Comparison of ENCODE assay signal across 15 cellular contexts in genomic region chr1:151920147-151920546, GRCh38. TPM values are rescaled to one million over a fixed set of nuclear protein-coding genes. Genes with fewer than 3 reads are reported as not detected.
DNase-seq lines count a peak whose midpoint lies in the region; ATAC-seq and TF ChIP-seq lines count a peak whose summit lies in the region.
"Had no signal": no experiment of that assay in that cellular context is flagged by ENCODE, and none has a peak within 500 bp of the region (broad histone marks: within the 10 kb centered on the region; RNA-seq: fewer than 3 reads in every experiment).

No MANE protein-coding gene starts in this region.

- H3K36me3 Mint-ChIP-seq in CD4-positive, alpha-beta T cell (ENCODE audit: low read depth) = no peaks in the 10 kb centered on the region
- H3K36me3 Mint-ChIP-seq in activated naive CD8-positive, alpha-beta T cell treated with anti-CD3 and anti-CD28 coated beads, Interleukin-2, amount 50 U/mL, for 24 hours (ENCODE audit: low read depth) = no peaks in the 10 kb centered on the region
- H3K36me3 Mint-ChIP-seq in activated T-helper 1 cell treated with anti-CD3 and anti-CD28 coated beads, Interleukin-12 subunit alpha, Interleukin-12 subunit beta, Interleukin-2, Interleukin-4 antibody, amounts not matched to agents 30 ng/mL and 10 ng/mL and 1 ng/mL, durations not matched to agents 14 hours and 24 hours and 36 hours (ENCODE audit: low read depth) = peaks cover 1% of the 10 kb centered on the region

- peak; percentile 37 for TF ChIP-seq POLR2A in GM19099 (IDR thresholded peaks at IDR 0.05; ENCODE audit: extremely low read depth, insufficient read length, low read depth)

- peak; percentile 17 for ATAC-seq in CD4-positive, alpha-beta T cell (ENCODE audit: poor library complexity)
- no peak for ATAC-seq in activated naive CD8-positive, alpha-beta T cell treated with anti-CD3 and anti-CD28 coated beads, Interleukin-2, amount 50 U/mL, for 24 hours
- ATAC-seq in GM18868 (IDR thresholded peaks at IDR 0.05; ENCODE audit: unreplicated experiment) = no peak
- ATAC-seq: left lobe of liver had no signal

- H3K9me3 Mint-ChIP-seq in CD4-positive, alpha-beta T cell = no peaks in the 10 kb centered on the region
- no peaks in the 10 kb centered on the region for H3K9me3 Mint-ChIP-seq in activated naive CD8-positive, alpha-beta T cell treated with anti-CD3 and anti-CD28 coated beads, Interleukin-2, amount 50 U/mL, for 24 hours
- H3K9me3 Mint-ChIP-seq in activated T-helper 1 cell treated with anti-CD3 and anti-CD28 coated beads, Interleukin-12 subunit alpha, Interleukin-12 subunit beta, Interleukin-2, Interleukin-4 antibody, amounts not matched to agents 30 ng/mL and 10 ng/mL and 1 ng/mL, durations not matched to agents 14 hours and 24 hours and 36 hours = no peaks in the 10 kb centered on the region

- no peak overlapping the region for H3K27ac ChIP-seq in CD4-positive, alpha-beta T cell (ENCODE audit: low read depth, low read length)

- POLR2A ChIA-PET in CD4-positive, alpha-beta T cell (lab: Charles Lee) = interaction anchor here (0.8 kb wide), 1 partner anchor 15 kb away, joined by 3 read pairs; no protein-coding TSS in a partner anchor

- H3K9me3 ChIP-seq in CD4-positive, alpha-beta T cell (ENCODE audit: control insufficient read depth, low read length) = no peaks in the 10 kb centered on the region

- DNase-seq in CD4-positive, alpha-beta T cell = no peak
- DNase-seq in NOMO-1 (lab: John Stamatoyannopoulos, UW; ENCODE audit: unreplicated experiment in 2 of 2) (peak; percentile 72 to 92), LoVo (ENCODE audit: low spot score) (no peak)
- no peak for DNase-seq in activated naive CD8-positive, alpha-beta T cell treated with anti-CD3 and anti-CD28 coated beads, Interleukin-2, amount 50 U/mL, for 24 hours
- no peak for DNase-seq in activated T-helper 1 cell treated with anti-CD3 and anti-CD28 coated beads, Interleukin-12 subunit alpha, Interleukin-12 subunit beta, Interleukin-2, Interleukin-4 antibody, amounts not matched to agents 30 ng/mL and 10 ng/mL and 1 ng/mL, durations not matched to agents 14 hours and 24 hours and 36 hours (ENCODE audit: low spot score)
- DNase-seq in central memory CD4-positive, alpha-beta T cell = no peak
- DNase-seq: activated CD8-positive, alpha-beta memory T cell treated with anti-CD3 and anti-CD28 coated beads for 24 hours; activated effector memory CD4-positive, alpha-beta T cell treated with anti-CD3 and anti-CD28 coated beads, Interleukin-2, amount 50 U/mL, for 16 hours; NCI-H1436; NCI-H446; Right ventricle myocardium superior had no signal

- H3K4me3 Mint-ChIP-seq in CD4-positive, alpha-beta T cell = no peak overlapping the region
- H3K4me3 Mint-ChIP-seq in activated naive CD8-positive, alpha-beta T cell treated with anti-CD3 and anti-CD28 coated beads, Interleukin-2, amount 50 U/mL, for 24 hours = no peak overlapping the region
- H3K4me3 Mint-ChIP-seq in activated T-helper 1 cell treated with anti-CD3 and anti-CD28 coated beads, Interleukin-12 subunit alpha, Interleukin-12 subunit beta, Interleukin-2, Interleukin-4 antibody, amounts not matched to agents 30 ng/mL and 10 ng/mL and 1 ng/mL, durations not matched to agents 14 hours and 24 hours and 36 hours = no peak overlapping the region

- CTCF ChIA-PET in CD4-positive, alpha-beta T cell (lab: Charles Lee) = interaction anchor here (0.6 to 1.9 kb wide), 2 partner anchors 81 to 416 kb away, joined by 3 to 4 read pairs; no protein-coding TSS in a partner anchor

- no peak for TF ChIP-seq CTCF in CD4-positive, alpha-beta T cell (IDR thresholded peaks at IDR 0.05)

- no peaks in the 10 kb centered on the region for H3K27me3 ChIP-seq in CD4-positive, alpha-beta T cell (ENCODE audit: control insufficient read depth, insufficient read depth, low read length)

- intact Hi-C loops in CD4-positive, alpha-beta T cell (cut with DNase I, micrococcal nuclease) = no loop called here
- intact Hi-C loops in activated T-helper 1 cell treated with anti-CD3 and anti-CD28 coated beads, Interleukin-12 subunit alpha, Interleukin-12 subunit beta, Interleukin-2, Interleukin-4 antibody, amounts not matched to agents 30 ng/mL and 10 ng/mL and 1 ng/mL, durations not matched to agents 14 hours and 24 hours and 36 hours (cut with micrococcal nuclease) = no loop called here

- H3K4me1 Mint-ChIP-seq in CD4-positive, alpha-beta T cell (ENCODE audit: low read depth) = peaks cover 20% of the 10 kb centered on the region
- peaks cover 17% of the 10 kb centered on the region for H3K4me1 Mint-ChIP-seq in activated naive CD8-positive, alpha-beta T cell treated with anti-CD3 and anti-CD28 coated beads, Interleukin-2, amount 50 U/mL, for 24 hours
- peaks cover 12% of the 10 kb centered on the region for H3K4me1 Mint-ChIP-seq in activated T-helper 1 cell treated with anti-CD3 and anti-CD28 coated beads, Interleukin-12 subunit alpha, Interleukin-12 subunit beta, Interleukin-2, Interleukin-4 antibody, amounts not matched to agents 30 ng/mL and 10 ng/mL and 1 ng/mL, durations not matched to agents 14 hours and 24 hours and 36 hours (ENCODE audit: low read depth)

- no peaks in the 10 kb centered on the region for H3K27me3 Mint-ChIP-seq in CD4-positive, alpha-beta T cell
- H3K27me3 Mint-ChIP-seq in activated naive CD8-positive, alpha-beta T cell treated with anti-CD3 and anti-CD28 coated beads, Interleukin-2, amount 50 U/mL, for 24 hours = no peaks in the 10 kb centered on the region
- H3K27me3 Mint-ChIP-seq in activated T-helper 1 cell treated with anti-CD3 and anti-CD28 coated beads, Interleukin-12 subunit alpha, Interleukin-12 subunit beta, Interleukin-2, Interleukin-4 antibody, amounts not matched to agents 30 ng/mL and 10 ng/mL and 1 ng/mL, durations not matched to agents 14 hours and 24 hours and 36 hours (ENCODE audit: insufficient read depth) = peaks cover 8% of the 10 kb centered on the region

- peak overlapping the region; percentile 15 for H3K27ac Mint-ChIP-seq in CD4-positive, alpha-beta T cell
- peak overlapping the region; percentile 33 for H3K27ac Mint-ChIP-seq in activated naive CD8-positive, alpha-beta T cell treated with anti-CD3 and anti-CD28 coated beads, Interleukin-2, amount 50 U/mL, for 24 hours
- no peak overlapping the region for H3K27ac Mint-ChIP-seq in activated T-helper 1 cell treated with anti-CD3 and anti-CD28 coated beads, Interleukin-12 subunit alpha, Interleukin-12 subunit beta, Interleukin-2, Interleukin-4 antibody, amounts not matched to agents 30 ng/mL and 10 ng/mL and 1 ng/mL, durations not matched to agents 14 hours and 24 hours and 36 hours
- H3K27ac Mint-ChIP-seq: progenitor cell of endocrine pancreas had no signal

RNA-seq across cellular contexts. Expression of gene THEM4, which starts 10.8 kb away (rescaled TPM):
- 10 to 100 TPM; 24.0 to 24.5 TPM for total RNA-seq in CD4-positive, alpha-beta T cell
- 24.7 and 27.5 TPM in 2 replicates for total RNA-seq in activated T-helper 1 cell treated with anti-CD3 and anti-CD28 coated beads, Interleukin-12 subunit alpha, Interleukin-12 subunit beta, Interleukin-2, Interleukin-4 antibody, amounts not matched to agents 30 ng/mL and 10 ng/mL and 1 ng/mL, durations not matched to agents 14 hours and 24 hours and 36 hours

Comparison
In these comparisons a context has a peak if more than half of its experiments do, and no peak if none do; other contexts are left out.
1. DNase-seq: peak in NOMO-1 (2 of 2); none in CD4-positive, alpha-beta T cell (0 of 10), activated naive CD8-positive, alpha-beta T cell treated with anti-CD3 and anti-CD28 coated beads, Interleukin-2, amount 50 U/mL, for 24 hours (single experiment), LoVo (single experiment), activated T-helper 1 cell treated with anti-CD3 and anti-CD28 coated beads, Interleukin-12 subunit alpha, Interleukin-12 subunit beta, Interleukin-2, Interleukin-4 antibody, amounts not matched to agents 30 ng/mL and 10 ng/mL and 1 ng/mL, durations not matched to agents 14 hours and 24 hours and 36 hours (single experiment) and central memory CD4-positive, alpha-beta T cell (single experiment).